Comparison of ENCODE assay signal across 8 cellular contexts in the genomic region with DNA sequence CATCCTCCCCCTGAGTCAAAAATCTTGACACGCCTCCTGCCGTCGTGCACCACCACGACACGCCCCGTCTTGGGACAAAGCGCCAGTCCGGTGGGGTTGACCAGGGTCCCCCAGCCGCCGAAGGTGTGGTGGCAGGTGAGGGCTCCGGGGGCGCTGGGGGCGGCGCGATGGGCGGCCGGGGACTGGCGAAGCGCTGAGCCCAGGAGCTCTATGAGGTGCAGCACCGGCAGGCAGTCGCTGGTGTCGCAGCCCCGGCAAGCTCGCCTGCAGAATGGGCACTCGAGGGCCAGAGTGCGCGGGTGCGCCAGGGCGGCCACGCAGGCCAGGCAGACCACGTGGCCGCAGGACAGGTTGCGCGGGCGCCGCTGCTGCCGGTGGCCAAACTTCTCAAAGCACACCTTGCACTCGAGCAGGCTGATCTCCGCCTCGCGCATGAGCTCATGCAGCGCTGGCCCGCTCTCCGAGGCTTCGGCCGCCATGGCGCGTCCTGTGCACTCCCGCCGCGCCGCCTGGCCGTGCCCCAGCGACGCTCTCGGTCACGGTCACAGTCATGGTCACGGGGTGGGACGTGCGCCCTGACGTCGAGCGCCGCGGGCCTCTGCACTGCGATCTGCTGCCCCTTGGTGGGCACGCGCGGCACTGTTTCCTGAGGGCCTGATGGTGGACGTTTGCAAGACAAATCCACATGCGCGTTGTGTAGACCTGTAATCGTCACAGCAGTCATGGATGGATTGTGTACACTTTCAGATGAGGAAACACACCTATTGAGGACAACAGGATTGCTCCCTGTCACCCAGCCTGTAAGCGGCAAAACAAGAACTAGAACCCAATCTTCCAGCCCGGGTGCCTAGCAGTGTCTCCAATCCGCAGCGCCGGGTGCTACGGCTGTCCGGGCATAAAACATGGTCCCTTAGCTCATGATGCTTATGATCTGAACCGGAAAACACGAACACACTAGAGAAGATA. TPM values are rescaled to one million over a fixed set of nuclear protein-coding genes. Genes with fewer than 3 reads are reported as not detected.
DNase-seq lines count a peak whose midpoint lies in the region; ATAC-seq, FAIRE-seq and TF ChIP-seq lines count a peak whose summit lies in the region.

NHLRC1 (minus strand) TSS at position 550 of the 966 bp plus-strand sequence; CDS start at position 479, 71 bp downstream.

- TF ChIP-seq CTCF in GM12872 (IDR thresholded peaks at IDR 0.05; ENCODE audit: insufficient read depth, low read depth, low read length) = peak; percentile 73
- peak; percentile 83 for TF ChIP-seq CTCF in kidney (IDR thresholded peaks at IDR 0.05; ENCODE audit: borderline replicate concordance, extremely low read depth, insufficient read depth)

- no peak for FAIRE-seq in kidney (lab: Jason Lieb, UNC)

- ATAC-seq in HG02610 (IDR thresholded peaks at IDR 0.05; ENCODE audit: unreplicated experiment) = peak; percentile 99

- peaks cover 0 to 3% of the 10 kb centered on the region in 2 donors for H3K9me3 ChIP-seq in kidney (ENCODE audit: control insufficient read depth in 1 of 2, low read length in 2 of 2)

- peak within 1 kb of the TSS; percentile 51 to 59 for H3K9ac ChIP-seq in kidney (ENCODE audit: low read length in 2 of 2)

- H3K27ac ChIP-seq in kidney (ENCODE audit: low read depth in 2 of 2, low read length in 2 of 2) = no peak within 1 kb of the TSS

- H3K4me1 ChIP-seq in kidney (ENCODE audit: control insufficient read depth in 1 of 2, insufficient read depth in 1 of 2, low read depth in 1 of 2, low read length in 2 of 2) = peaks cover 0 to 4% of the 10 kb centered on the region in 2 donors

- peak; percentile 72 for DNase-seq in NCI-H146 treated with DMSO at 0.1 percent for 48 hours (lab: John Stamatoyannopoulos, UW; ENCODE audit: unreplicated experiment)
- peak; percentile 56 for DNase-seq in activated CD4-positive, alpha-beta T cell treated with anti-CD3 and anti-CD28 coated beads for 1 hour
- DNase-seq in cerebellum (ENCODE audit: low spot score) = peak; percentile 89
- peak; percentile 96 for DNase-seq in kidney
- peak; percentile 72 for DNase-seq in stimulated activated CD4-positive, alpha-beta T cell treated with anti-CD3 and anti-CD28 coated beads, Interleukin-12 subunit alpha, Interleukin-12 subunit beta, amount 100 ng/mL, for 4 hours
- no peak for DNase-seq in D341Med (ENCODE audit: low spot score)

- intact Hi-C loops in kidney (cut with DNase I) = no loop called here

- H3K4me3 ChIP-seq in kidney (ENCODE audit: low read length in 2 of 2) = peak within 1 kb of the TSS; percentile 59 to 70

- H3K36me3 ChIP-seq in kidney (ENCODE audit: control insufficient read depth in 1 of 2, insufficient read depth in 2 of 2, low read length in 2 of 2) = no peaks in the 10 kb centered on the region

RNA-seq across cellular contexts. Expression of gene NHLRC1, which starts in this region (rescaled TPM):
- total RNA-seq in cerebellum (2.8 TPM), kidney (2.0 TPM)
- polyA plus RNA-seq in kidney (ENCODE audit: insufficient read depth, low read depth, low replicate concordance) = 1.8 TPM
